ENCODE assay signal across 23 cellular contexts in genomic region chr14:92734618-92735017, GRCh38. TPM values are rescaled to one million over a fixed set of nuclear protein-coding genes. Genes with fewer than 3 reads are reported as not detected.
"Had no signal": no experiment of that assay in that cellular context is flagged by ENCODE, and none has a peak within 500 bp of the region (broad histone marks: within the 10 kb centered on the region; RNA-seq: fewer than 3 reads in every experiment).

No MANE protein-coding gene starts in this region.

- H3K4me3 ChIP-seq: dorsolateral prefrontal cortex, gastrocnemius medialis, lung, mucosa of descending colon, right lobe of liver, suprapubic skin, upper lobe of left lung had no signal

- H3K9ac ChIP-seq: parathyroid adenoma had no signal

- H3K4me1 ChIP-seq: gastrocnemius medialis, right lobe of liver, suprapubic skin had no signal

- ATAC-seq: esophagus mucosa; gastrocnemius medialis; natural killer cell treated with Interleukin-12 subunit alpha and Interleukin-12 subunit beta and Interleukin-15 and Interleukin-18, amount 100 ng/mL, for 72 hours; stimulated activated naive CD8-positive, alpha-beta T cell treated with anti-CD3 and anti-CD28 coated beads, Interleukin-15, amount 100 ng/mL, for 72 hours had no signal

- DNase-seq: dorsolateral prefrontal cortex; effector CD4-positive, alpha-beta T cell; foreskin fibroblast; gastrocnemius medialis; head of caudate nucleus; mucosa of descending colon; naive B cell; right lobe of liver; stimulated activated CD4-positive, alpha-beta T cell treated with anti-CD3 and anti-CD28 coated beads, Interleukin-15, amount 100 ng/mL, for 24 hours; stimulated activated CD4-positive, alpha-beta T cell treated with anti-CD3 and anti-CD28 coated beads, Interleukin-2, amount 100 ng/mL, for 48 hours; stimulated activated CD8-positive, alpha-beta memory T cell treated with anti-CD3 and anti-CD28 coated beads, Interleukin-4, amount 100 ng/mL, for 48 hours; stimulated activated naive CD4-positive, alpha-beta T cell; stimulated activated naive CD8-positive, alpha-beta T cell treated with anti-CD3 and anti-CD28 coated beads, Interleukin-15, amount 100 ng/mL, for 72 hours; upper lobe of left lung had no signal

- H3K27ac ChIP-seq: dorsolateral prefrontal cortex, gastrocnemius medialis, parathyroid adenoma, right lobe of liver, suprapubic skin, upper lobe of left lung had no signal

- H3K9me3 ChIP-seq: gastrocnemius medialis, mucosa of descending colon, right lobe of liver, suprapubic skin, upper lobe of left lung had no signal

- FAIRE-seq: colon, keratinocyte, small intestine, urothelium cell line had no signal

- H3K27me3 ChIP-seq: dorsolateral prefrontal cortex, gastrocnemius medialis, right lobe of liver, suprapubic skin, upper lobe of left lung had no signal

RNA-seq across cellular contexts. Expression of gene LGMN, which starts 13.8 kb away (rescaled TPM):
- total RNA-seq: natural killer cell treated with Interleukin-12 subunit alpha and Interleukin-12 subunit beta and Interleukin-15 and Interleukin-18, amount 100 ng/mL, for 72 hours had no signal
